15 cellular contexts compared by ENCODE assay signal in the genomic region with DNA sequence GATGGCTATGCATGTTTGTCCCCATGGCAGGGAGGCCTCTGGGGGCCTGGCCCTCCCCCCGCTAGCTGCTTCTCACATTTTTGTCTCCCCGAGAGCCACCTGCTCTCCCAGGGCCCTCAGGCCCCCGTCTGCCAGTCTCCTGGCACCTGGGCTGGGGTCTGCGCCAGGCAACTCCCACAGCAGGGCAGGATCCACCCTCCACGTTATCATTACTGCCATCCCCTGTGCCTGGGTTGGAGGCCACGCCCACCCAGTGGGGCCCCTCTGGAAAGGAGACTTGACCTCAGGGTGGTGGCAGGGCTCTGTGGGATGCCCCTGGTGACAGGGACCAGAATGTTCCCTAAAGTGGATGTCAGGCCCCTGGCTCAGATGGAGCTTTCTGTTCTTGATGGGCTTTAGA.
DNase-seq lines count a peak whose midpoint lies in the region; ATAC-seq and TF ChIP-seq lines count a peak whose summit lies in the region.
"Had no signal": no experiment of that assay in that cellular context is flagged by ENCODE, and none has a peak within 500 bp of the region (broad histone marks: within the 10 kb centered on the region; RNA-seq: fewer than 3 reads in every experiment).

No MANE protein-coding gene starts in this region.

- H3K27me3 ChIP-seq in BLaER1 = peaks cover 41% of the 10 kb centered on the region
- H3K27me3 ChIP-seq in spleen (replicated peaks in 1 of 7) = peaks cover 0 to 6% (median 0%) of the 10 kb centered on the region in 7 donors

- CTCF ChIA-PET in HEK293 (lab: Yijun Ruan, JAX) = no interaction called here

- DNase-seq in erythroblast (lab: John Stamatoyannopoulos, UW) (peak; percentile 51 to 58), spleen (no peak), NCI-H526 (lab: John Stamatoyannopoulos, UW) (no peak)
- DNase-seq in T-helper 2 cell treated with Interferon-gamma antibody and Interleukin-4, amounts not matched to agents 5 μg/mL and 100 μg/mL, for 36 hours (ENCODE audit: low spot score) = no peak
- DNase-seq: activated CD4-positive, alpha-beta T cell treated with anti-CD3 and anti-CD28 coated beads for 36 hours; activated effector memory CD4-positive, alpha-beta T cell treated with Interleukin-2 at 50 U/mL for 16 hours; Caco-2; hippocampal formation; KG1; NCI-H1092 had no signal

- H3K9me3 ChIP-seq in BLaER1 (no peaks in the 10 kb centered on the region), HEK293 (ENCODE audit: control insufficient read depth, insufficient read depth, low read depth, low read length) (no peaks in the 10 kb centered on the region), spleen (no peaks in the 10 kb centered on the region)
- H3K9me3 ChIP-seq: Caco-2 had no signal

- H3K27ac ChIP-seq in BLaER1 = no peak overlapping the region
- H3K27ac ChIP-seq in HEK293 (ENCODE audit: extremely low read depth, low read depth, low read length) = no peak overlapping the region
- peak overlapping the region in 6 of 8 donors; percentile 33 to 84 (median 48) for H3K27ac ChIP-seq in spleen
- H3K27ac ChIP-seq: parathyroid adenoma, SK-N-MC had no signal

- ATAC-seq in GM19351 (IDR thresholded peaks at IDR 0.05; ENCODE audit: unreplicated experiment) = no peak
- ATAC-seq: activated CD4-positive, alpha-beta T cell treated with anti-CD3 and anti-CD28 coated beads for 36 hours had no signal

- H3K36me3 ChIP-seq in BLaER1 = no peaks in the 10 kb centered on the region
- peaks cover 0 to 38% of the 10 kb centered on the region in 2 experiments; a peak in 1 of 3 replicates for H3K36me3 ChIP-seq in HEK293 (ENCODE audit: control insufficient read depth in 2 of 2, insufficient read depth in 1 of 2, low read length in 2 of 2)
- H3K36me3 ChIP-seq in spleen = peaks cover 0 to 11% (median 0%) of the 10 kb centered on the region in 6 donors

- no peaks in the 10 kb centered on the region for H3K9me3 Mint-ChIP-seq in T-helper 2 cell treated with Interferon-gamma antibody and Interleukin-4, amounts not matched to agents 5 μg/mL and 100 μg/mL, for 36 hours

- TF ChIP-seq CTCF in HEK293 (tag by site-specific recombination; IDR thresholded peaks at IDR 0.05) = no peak
- TF ChIP-seq CTCF in spleen (IDR thresholded peaks at IDR 0.05 in 8 of 11, conservative IDR thresholded peaks at IDR 0.05 in 3 of 11) = no peak

- peaks cover 88% of the 10 kb centered on the region for H3K4me1 ChIP-seq in BLaER1
- H3K4me1 ChIP-seq in HEK293 (ENCODE audit: control insufficient read depth, insufficient read depth, low read length) = peaks cover 19% of the 10 kb centered on the region
- H3K4me1 ChIP-seq in spleen = peaks cover 70 to 100% (median 96%) of the 10 kb centered on the region in 6 donors
- H3K4me1 ChIP-seq: Caco-2, parathyroid adenoma had no signal

- intact Hi-C loops in spleen (cut with DNase I; ENCODE audit: low total_unique reads) = loop anchor here (10.0 kb wide), 1 partner anchor 60 kb away; no protein-coding TSS in a partner anchor

- peaks cover 100% of the 10 kb centered on the region for H4K20me1 ChIP-seq in BLaER1

- peaks cover 58% of the 10 kb centered on the region for H3K4me1 Mint-ChIP-seq in T-helper 2 cell treated with Interferon-gamma antibody and Interleukin-4, amounts not matched to agents 5 μg/mL and 100 μg/mL, for 36 hours (ENCODE audit: low read depth)

- no peak overlapping the region for H3K4me3 Mint-ChIP-seq in T-helper 2 cell treated with Interferon-gamma antibody and Interleukin-4, amounts not matched to agents 5 μg/mL and 100 μg/mL, for 36 hours
- H3K4me3 Mint-ChIP-seq: activated CD4-positive, alpha-beta T cell treated with anti-CD3 and anti-CD28 coated beads for 36 hours had no signal

- TF ChIP-seq POLR2A in erythroblast (IDR thresholded peaks at IDR 0.05; ENCODE audit: low read length) = no peak
- no peak for TF ChIP-seq POLR2A in spleen (IDR thresholded peaks at IDR 0.05)

- H3K4me2 ChIP-seq in BLaER1 = peak overlapping the region; percentile 71

- POLR2A ChIA-PET in HEK293 (lab: Yijun Ruan, JAX) = no interaction called here

- WGBS in spleen, 5 donors = 66 to 84% (median 72%) methylated on average over 5 to 6 of the region's 6 CpGs

- H3K27ac Mint-ChIP-seq in T-helper 2 cell treated with Interferon-gamma antibody and Interleukin-4, amounts not matched to agents 5 μg/mL and 100 μg/mL, for 36 hours = no peak overlapping the region

- H3K4me3 ChIP-seq in BLaER1 (no peak overlapping the region), HEK293 (ENCODE audit: low read depth, low read length) (no peak overlapping the region), spleen (no peak overlapping the region)
- H3K4me3 ChIP-seq: SK-N-MC had no signal

- no peaks in the 10 kb centered on the region for H3K27me3 Mint-ChIP-seq in T-helper 2 cell treated with Interferon-gamma antibody and Interleukin-4, amounts not matched to agents 5 μg/mL and 100 μg/mL, for 36 hours (ENCODE audit: low read depth)
- H3K27me3 Mint-ChIP-seq: activated CD4-positive, alpha-beta T cell treated with anti-CD3 and anti-CD28 coated beads for 36 hours had no signal

- H3K9ac ChIP-seq in BLaER1 = no peak overlapping the region
- H3K9ac ChIP-seq: parathyroid adenoma had no signal

- H3K36me3 Mint-ChIP-seq in T-helper 2 cell treated with Interferon-gamma antibody and Interleukin-4, amounts not matched to agents 5 μg/mL and 100 μg/mL, for 36 hours (ENCODE audit: low read depth) = peaks cover 20% of the 10 kb centered on the region

TF ChIP-seq in HEK293, 187 proteins besides CTCF, POLR2A, EP300 and RAD21:
- TF ChIP-seq YY2 (tag by site-specific recombination; IDR thresholded peaks at IDR 0.05) (no peak), ZIC2 (tag by site-specific recombination; IDR thresholded peaks at IDR 0.05) (peak; percentile 24), ZNF585B (tag by site-specific recombination; IDR thresholded peaks at IDR 0.05) (no peak), GLIS1 (tag by site-specific recombination; IDR thresholded peaks at IDR 0.05) (peak; percentile 45; the same call in 1 of the 2 replicates), KLF9 (tag by site-specific recombination; IDR thresholded peaks at IDR 0.05; ENCODE audit: low read depth) (peak; percentile 47; the same call in 1 of the 2 replicates), ZNF174 (tag by site-specific recombination; IDR thresholded peaks at IDR 0.05) (no peak), ZSCAN4 (tag by site-specific recombination; IDR thresholded peaks at IDR 0.05) (no peak), ZNF394 (tag by site-specific recombination; IDR thresholded peaks at IDR 0.05; ENCODE audit: borderline replicate concordance) (no peak), ZNF48 (tag by site-specific recombination; IDR thresholded peaks at IDR 0.05) (no peak)

Comparison
In these comparisons a context has a peak if more than half of its experiments do, and no peak if none do; other contexts are left out.
1. H3K27ac ChIP-seq: peak in spleen (6 of 8); none in BLaER1 (single experiment) and HEK293 (single experiment).
2. DNase-seq: peak in erythroblast (2 of 2); none in spleen (single experiment), NCI-H526 (0 of 2) and T-helper 2 cell treated with Interferon-gamma antibody and Interleukin-4, amounts not matched to agents 5 μg/mL and 100 μg/mL, for 36 hours (single experiment).